In genomic region chr7:135467207-135467711, GRCh38 we compare ENCODE assay signal across 19 cellular contexts. TPM values are rescaled to one million over a fixed set of nuclear protein-coding genes. Genes with fewer than 3 reads are reported as not detected.
DNase-seq lines count a peak whose midpoint lies in the region; ATAC-seq and TF ChIP-seq lines count a peak whose summit lies in the region.
"Had no signal": no experiment of that assay in that cellular context is flagged by ENCODE, and none has a peak within 500 bp of the region (broad histone marks: within the 10 kb centered on the region; RNA-seq: fewer than 3 reads in every experiment).

No MANE protein-coding gene starts in this region.

- H3K9ac ChIP-seq in neural progenitor cell = no peak overlapping the region
- H3K9ac ChIP-seq: BLaER1 had no signal

- ATAC-seq in GM19397 (IDR thresholded peaks at IDR 0.05; ENCODE audit: unreplicated experiment) (peak; percentile 45), HG03558 (IDR thresholded peaks at IDR 0.05; ENCODE audit: extremely low read depth, unreplicated experiment) (peak; percentile 41)
- ATAC-seq: left ventricle myocardium superior, right cardiac atrium had no signal

- no peak for TF ChIP-seq CTCF in foreskin fibroblast (IDR thresholded peaks at IDR 0.05; ENCODE audit: low read depth, low read length)
- TF ChIP-seq CTCF in neural progenitor cell (IDR thresholded peaks at IDR 0.05) = no peak

- H3K4me1 Mint-ChIP-seq in neural progenitor cell = no peaks in the 10 kb centered on the region
- H3K4me1 Mint-ChIP-seq: nephron had no signal

- DNase-seq in EH (ENCODE audit: low read depth) (peak; percentile 26), foreskin fibroblast (peak; percentile 2 to 11), neural progenitor cell (ENCODE audit: low spot score) (no peak), H4 (ENCODE audit: low spot score) (no peak), NCI-H345 treated with DMSO at 0.1 percent for 48 hours (lab: John Stamatoyannopoulos, UW; ENCODE audit: unreplicated experiment) (no peak)
- DNase-seq in stimulated activated CD4-positive, alpha-beta T cell treated with anti-CD3 and anti-CD28 coated beads, Interleukin-1b, Interleukin-23, amount 100 ng/mL, for 48 hours = no peak
- DNase-seq: activated naive CD8-positive, alpha-beta T cell treated with anti-CD3 and anti-CD28 coated beads for 36 hours; central memory CD4-positive, alpha-beta T cell; hippocampal formation; left ventricle myocardium superior; NCI-H1930; NCI-H774; right cardiac atrium; SJCRH30; stomach had no signal

- peaks cover 2% of the 10 kb centered on the region for H3K27me3 Mint-ChIP-seq in neural progenitor cell (ENCODE audit: insufficient read depth, low read depth)
- H3K27me3 Mint-ChIP-seq: activated naive CD8-positive, alpha-beta T cell treated with anti-CD3 and anti-CD28 coated beads for 36 hours had no signal

- H3K27ac Mint-ChIP-seq in neural progenitor cell = no peak overlapping the region
- H3K27ac Mint-ChIP-seq: activated naive CD8-positive, alpha-beta T cell treated with anti-CD3 and anti-CD28 coated beads for 36 hours; nephron had no signal

- peaks cover 80% of the 10 kb centered on the region for H3K79me2 ChIP-seq in neural progenitor cell (ENCODE audit: low read depth)

- no peaks in the 10 kb centered on the region for H3F3A ChIP-seq in neural progenitor cell (ENCODE audit: low read depth)

- no peak overlapping the region for H3K27ac ChIP-seq in neural progenitor cell
- H3K27ac ChIP-seq: BLaER1, SJCRH30, stomach had no signal

- H3K27me3 ChIP-seq in neural progenitor cell = no peaks in the 10 kb centered on the region
- H3K27me3 ChIP-seq: BLaER1, SJCRH30, stomach had no signal

- no peaks in the 10 kb centered on the region for H3K4me1 ChIP-seq in neural progenitor cell
- H3K4me1 ChIP-seq: SJCRH30 had no signal

- no peak overlapping the region for H2AFZ ChIP-seq in neural progenitor cell (replicated peaks)

- no peak overlapping the region for H3K4me2 ChIP-seq in neural progenitor cell
- H3K4me2 ChIP-seq: BLaER1 had no signal

- H3K36me3 ChIP-seq in neural progenitor cell = no peaks in the 10 kb centered on the region
- H3K36me3 ChIP-seq: SJCRH30, stomach had no signal

- H3K4me3 Mint-ChIP-seq in neural progenitor cell = no peak overlapping the region
- H3K4me3 Mint-ChIP-seq: activated naive CD8-positive, alpha-beta T cell treated with anti-CD3 and anti-CD28 coated beads for 36 hours; nephron had no signal

- H3K4me3 ChIP-seq in foreskin fibroblast (ENCODE audit: low read depth in 1 of 2, low read length in 2 of 2) = no peak overlapping the region
- no peak overlapping the region for H3K4me3 ChIP-seq in neural progenitor cell
- H3K4me3 ChIP-seq: BLaER1, SJCRH30, stomach had no signal

- H3K9me3 Mint-ChIP-seq in neural progenitor cell = peaks cover 8% of the 10 kb centered on the region

- H4K20me1 ChIP-seq in neural progenitor cell (ENCODE audit: low read depth) = peaks cover 5% of the 10 kb centered on the region

- H3K9me3 ChIP-seq in neural progenitor cell (ENCODE audit: low read depth) = no peaks in the 10 kb centered on the region
- H3K9me3 ChIP-seq: stomach had no signal

- H3K36me3 Mint-ChIP-seq in neural progenitor cell = peaks cover 16% of the 10 kb centered on the region

RNA-seq across cellular contexts. Expression of gene CNOT4, which starts 42.6 kb away (rescaled TPM):
- 19.1 and 21.4 TPM in 2 replicates for total RNA-seq in neural progenitor cell (ENCODE audit: low replicate concordance)
- 8.6 and 11.8 TPM in 2 replicates for total RNA-seq in H4 (2014; rRNA removed; shearing (Covaris generic))

Comparison
In these comparisons a context has a peak if more than half of its experiments do, and no peak if none do; other contexts are left out.
1. DNase-seq: peak in EH (single experiment) and foreskin fibroblast (2 of 2); none in stimulated activated CD4-positive, alpha-beta T cell treated with anti-CD3 and anti-CD28 coated beads, Interleukin-1b, Interleukin-23, amount 100 ng/mL, for 48 hours (single experiment), neural progenitor cell (single experiment), H4 (single experiment) and NCI-H345 treated with DMSO at 0.1 percent for 48 hours (single experiment).